Comparison of ENCODE assay signal across 21 cellular contexts in genomic region chrX:24536551-24536950, GRCh38.
"Had no signal": no experiment of that assay in that cellular context is flagged by ENCODE, and none has a peak within 500 bp of the region (broad histone marks: within the 10 kb centered on the region; RNA-seq: fewer than 3 reads in every experiment).

No MANE protein-coding gene starts in this region.

- H3K79me2 ChIP-seq: hepatocyte had no signal

- H3K9me3 ChIP-seq: esophagus muscularis mucosa, gastroesophageal sphincter, heart left ventricle, left lung, lower lobe of right lung had no signal

- H2AFZ ChIP-seq: hepatocyte had no signal

- H3K4me3 Mint-ChIP-seq: immature natural killer cell, mesothelial cell of epicardium had no signal

- H3K4me1 Mint-ChIP-seq: immature natural killer cell, mesothelial cell of epicardium had no signal

- DNase-seq: dermis blood vessel endothelial cell; dorsolateral prefrontal cortex; effector CD4-positive, alpha-beta T cell; effector memory CD4-positive, alpha-beta T cell; foreskin keratinocyte; heart left ventricle; hypothalamus; immature natural killer cell; kidney glomerular epithelial cell; left lung; left ventricle myocardium superior; lower lobe of right lung; mesenchymal stem cell had no signal

- FAIRE-seq: endothelial cell of umbilical vein, frontal cortex, keratinocyte had no signal

- H3K9me3 Mint-ChIP-seq: mesothelial cell of epicardium had no signal

- H3K27ac Mint-ChIP-seq: mesothelial cell of epicardium had no signal

- H3K4me2 ChIP-seq: hepatocyte had no signal

- H3K4me1 ChIP-seq: esophagus muscularis mucosa, foreskin keratinocyte, gastroesophageal sphincter, heart left ventricle, left lung, lower lobe of right lung had no signal

- H3K27ac ChIP-seq: coronary artery, dorsolateral prefrontal cortex, esophagus muscularis mucosa, foreskin keratinocyte, gastroesophageal sphincter, heart left ventricle, hepatocyte, left lung, lower lobe of right lung had no signal

- H3K27me3 ChIP-seq: esophagus muscularis mucosa, foreskin keratinocyte, gastroesophageal sphincter, heart left ventricle, hepatocyte, left lung had no signal

- ATAC-seq: foreskin keratinocyte, gastroesophageal sphincter, heart left ventricle, left lung, left ventricle myocardium superior, lower lobe of right lung had no signal

- H3K4me3 ChIP-seq: coronary artery, dorsolateral prefrontal cortex, esophagus muscularis mucosa, gastroesophageal sphincter, heart left ventricle, hepatocyte, left lung, lower lobe of right lung had no signal
